8 cellular contexts compared by ENCODE assay signal in genomic region chrX:123962006-123962485, GRCh38. TPM values are rescaled to one million over a fixed set of nuclear protein-coding genes. Genes with fewer than 3 reads are reported as not detected.
DNase-seq lines count a peak whose midpoint lies in the region; ATAC-seq, FAIRE-seq and TF ChIP-seq lines count a peak whose summit lies in the region.

No MANE protein-coding gene starts in this region.

- peaks cover 15 to 38% (median 21%) of the 10 kb centered on the region in 4 donors for H3K4me1 Mint-ChIP-seq in CD4-positive, CD25-positive, alpha-beta regulatory T cell
- H3K4me1 Mint-ChIP-seq in activated naive CD8-positive, alpha-beta T cell treated with anti-CD3 and anti-CD28 coated beads, Interleukin-2, amount 50 U/mL, for 24 hours = peaks cover 40% of the 10 kb centered on the region

- TF ChIP-seq CTCF in HL-60 (IDR thresholded peaks at IDR 0.05; ENCODE audit: insufficient read depth, low read length) (no peak), keratinocyte (optimal IDR thresholded peaks at IDR 0.05 in 1 of 3, IDR thresholded peaks at IDR 0.05 in 1 of 3, conservative IDR thresholded peaks at IDR 0.05 in 1 of 3; ENCODE audit: extremely low read depth in 1 of 3, insufficient read depth in 2 of 3, low read length in 3 of 3) (no peak)

- no peaks in the 10 kb centered on the region for H3K9me1 ChIP-seq in keratinocyte (ENCODE audit: control insufficient read depth, extremely low read depth, insufficient read depth, low read length)

- ATAC-seq in CD4-positive, CD25-positive, alpha-beta regulatory T cell (ENCODE audit: low read depth in 2 of 2) = no peak
- no peak for ATAC-seq in activated naive CD8-positive, alpha-beta T cell treated with anti-CD3 and anti-CD28 coated beads, Interleukin-2, amount 50 U/mL, for 24 hours
- ATAC-seq in HG02938 (IDR thresholded peaks at IDR 0.05; ENCODE audit: unreplicated experiment) = no peak

- no peaks in the 10 kb centered on the region for H3K9me3 ChIP-seq in CD4-positive, CD25-positive, alpha-beta regulatory T cell (ENCODE audit: control insufficient read depth in 2 of 2, low read length in 2 of 2)
- H3K9me3 ChIP-seq in keratinocyte (ENCODE audit: control insufficient read depth, low read depth, low read length) = no peaks in the 10 kb centered on the region
- no peaks in the 10 kb centered on the region for H3K9me3 ChIP-seq in subcutaneous abdominal adipose tissue (ENCODE audit: control insufficient read depth in 5 of 5, low read length in 5 of 5)

- no peak for FAIRE-seq in keratinocyte (lab: Jason Lieb, UNC)

- dilution Hi-C loops in keratinocyte (cut with MboI; ENCODE audit: extremely low pct_ligation_motif_present, low sequenced_read_pairs) = no loop called here

- H3K9ac ChIP-seq in keratinocyte (ENCODE audit: control insufficient read depth, extremely low read depth, insufficient read depth, low read length) (peak overlapping the region; percentile 98), subcutaneous abdominal adipose tissue (ENCODE audit: low read length in 5 of 5) (peak overlapping the region; percentile 63 to 81 (median 73))

- peaks cover 43% of the 10 kb centered on the region for H3K79me2 ChIP-seq in keratinocyte (ENCODE audit: control insufficient read depth, insufficient read depth, low read length)

- H3K4me3 ChIP-seq in CD4-positive, CD25-positive, alpha-beta regulatory T cell (ENCODE audit: low read depth, low read length) = peak overlapping the region; percentile 95
- H3K4me3 ChIP-seq in HL-60 (replicated peaks; ENCODE audit: insufficient read depth, low read length) (peak overlapping the region; percentile 42), keratinocyte (ENCODE audit: control insufficient read depth in 2 of 3, extremely low read depth in 1 of 3, insufficient read depth in 2 of 3, low read depth in 1 of 3, low read length in 3 of 3) (peak overlapping the region; percentile 73 to 79 (median 77)), subcutaneous abdominal adipose tissue (ENCODE audit: low read depth in 1 of 5, low read length in 5 of 5) (peak overlapping the region; percentile 73 to 83 (median 76))

- H2AFZ ChIP-seq in keratinocyte (ENCODE audit: control insufficient read depth, low read length) = no peak overlapping the region

- peak in 2 of 3 donors; percentile 48 to 56 for DNase-seq in CD4-positive, CD25-positive, alpha-beta regulatory T cell
- peak in 1 of 2 experiments; percentile 29 for DNase-seq in HL-60 (ENCODE audit: low read depth in 1 of 2, low spot score in 1 of 2)
- no peak for DNase-seq in activated naive CD8-positive, alpha-beta T cell treated with anti-CD3 and anti-CD28 coated beads, Interleukin-2, amount 50 U/mL, for 24 hours
- DNase-seq in keratinocyte (ENCODE audit: low read depth, low spot score) = no peak
- no peak for DNase-seq in DMS114 treated with DMSO at 0.1 percent for 48 hours (lab: John Stamatoyannopoulos, UW; ENCODE audit: unreplicated experiment)
- DNase-seq in NCI-H2081 treated with DMSO at 0.1 percent for 48 hours (lab: John Stamatoyannopoulos, UW) = no peak

- H3K36me3 ChIP-seq in CD4-positive, CD25-positive, alpha-beta regulatory T cell (ENCODE audit: control insufficient read depth, insufficient read depth, low read length) = no peaks in the 10 kb centered on the region
- no peaks in the 10 kb centered on the region for H3K36me3 ChIP-seq in keratinocyte (ENCODE audit: control insufficient read depth in 2 of 2, extremely low read depth in 1 of 2, insufficient read depth in 2 of 2, low read length in 2 of 2)
- no peaks in the 10 kb centered on the region for H3K36me3 ChIP-seq in subcutaneous abdominal adipose tissue (ENCODE audit: control insufficient read depth in 5 of 5, insufficient read depth in 5 of 5, low read length in 5 of 5)

- H3K4me1 ChIP-seq in CD4-positive, CD25-positive, alpha-beta regulatory T cell (ENCODE audit: control insufficient read depth, insufficient read depth, low read length, poor library complexity, severe bottlenecking) = peaks cover 22% of the 10 kb centered on the region
- H3K4me1 ChIP-seq in keratinocyte (ENCODE audit: control insufficient read depth, extremely low read depth, insufficient read depth, low read length) = peaks cover 5% of the 10 kb centered on the region
- peaks cover 0 to 18% (median 10%) of the 10 kb centered on the region in 5 donors for H3K4me1 ChIP-seq in subcutaneous abdominal adipose tissue (ENCODE audit: control insufficient read depth in 5 of 5, insufficient read depth in 5 of 5, low read length in 5 of 5)

- H3K4me3 Mint-ChIP-seq in CD4-positive, CD25-positive, alpha-beta regulatory T cell = peak overlapping the region; percentile 95 to 99 (median 98)
- peak overlapping the region; percentile 91 for H3K4me3 Mint-ChIP-seq in activated naive CD8-positive, alpha-beta T cell treated with anti-CD3 and anti-CD28 coated beads, Interleukin-2, amount 50 U/mL, for 24 hours

- H3K27ac ChIP-seq in CD4-positive, CD25-positive, alpha-beta regulatory T cell (ENCODE audit: insufficient read depth, low read length, poor library complexity, severe bottlenecking) = peak overlapping the region; percentile 96
- peak overlapping the region; percentile 98 for H3K27ac ChIP-seq in HL-60 (replicated peaks)
- H3K27ac ChIP-seq in keratinocyte (ENCODE audit: control insufficient read depth, insufficient read depth, low read length) = peak overlapping the region; percentile 87
- peak overlapping the region; percentile 98 for H3K27ac ChIP-seq in subcutaneous abdominal adipose tissue (ENCODE audit: low read depth, low read length)

- peak overlapping the region; percentile 97 to 100 (median 98) for H3K27ac Mint-ChIP-seq in CD4-positive, CD25-positive, alpha-beta regulatory T cell
- H3K27ac Mint-ChIP-seq in activated naive CD8-positive, alpha-beta T cell treated with anti-CD3 and anti-CD28 coated beads, Interleukin-2, amount 50 U/mL, for 24 hours = peak overlapping the region; percentile 97

- peaks cover 24% of the 10 kb centered on the region for H3K27me3 Mint-ChIP-seq in CD4-positive, CD25-positive, alpha-beta regulatory T cell
- H3K27me3 Mint-ChIP-seq in activated naive CD8-positive, alpha-beta T cell treated with anti-CD3 and anti-CD28 coated beads, Interleukin-2, amount 50 U/mL, for 24 hours = peaks cover 4% of the 10 kb centered on the region

- no peaks in the 10 kb centered on the region for H4K20me1 ChIP-seq in keratinocyte (ENCODE audit: control insufficient read depth, extremely low read depth, insufficient read depth, low read length)

- no peaks in the 10 kb centered on the region for H3K27me3 ChIP-seq in CD4-positive, CD25-positive, alpha-beta regulatory T cell (ENCODE audit: control insufficient read depth, insufficient read depth, low read length)
- H3K27me3 ChIP-seq in HL-60 (ENCODE audit: insufficient read depth, poor library complexity, severe bottlenecking) (no peaks in the 10 kb centered on the region), keratinocyte (ENCODE audit: control insufficient read depth, extremely low read depth, insufficient read depth, low read length) (no peaks in the 10 kb centered on the region), subcutaneous abdominal adipose tissue (ENCODE audit: control insufficient read depth in 5 of 5, insufficient read depth in 4 of 5, low read length in 5 of 5) (no peaks in the 10 kb centered on the region)

- H3K9me3 Mint-ChIP-seq in CD4-positive, CD25-positive, alpha-beta regulatory T cell = peaks cover 0 to 8% (median 0%) of the 10 kb centered on the region in 7 donors
- H3K9me3 Mint-ChIP-seq in activated naive CD8-positive, alpha-beta T cell treated with anti-CD3 and anti-CD28 coated beads, Interleukin-2, amount 50 U/mL, for 24 hours = no peaks in the 10 kb centered on the region

- H3K36me3 Mint-ChIP-seq in CD4-positive, CD25-positive, alpha-beta regulatory T cell = peaks cover 4% of the 10 kb centered on the region
- peaks cover 14% of the 10 kb centered on the region for H3K36me3 Mint-ChIP-seq in activated naive CD8-positive, alpha-beta T cell treated with anti-CD3 and anti-CD28 coated beads, Interleukin-2, amount 50 U/mL, for 24 hours (ENCODE audit: low read depth)

- peak overlapping the region; percentile 59 for H3K4me2 ChIP-seq in keratinocyte (ENCODE audit: control insufficient read depth, extremely low read depth, insufficient read depth, low read depth, low read length)

RNA-seq across cellular contexts. Expression of gene STAG2, which starts 0.5 kb away (rescaled TPM):
- 79.4 TPM for total RNA-seq in CD4-positive, CD25-positive, alpha-beta regulatory T cell
- polyA plus RNA-seq in CD4-positive, CD25-positive, alpha-beta regulatory T cell = 10 to 100 TPM; 43.1 to 51.3 (median 47.5) TPM
- 24.9 to 42.9 TPM (median 26.5 TPM) in 3 replicates for polyA plus RNA-seq in keratinocyte
- polyA plus RNA-seq in keratinocyte (2011; ENCODE audit: low read depth) = 119 TPM
- 16.5 and 32.0 TPM in 2 replicates for polyA plus RNA-seq in keratinocyte (2011; cell fraction: cytosol; rRNA removed)
- polyA plus RNA-seq in keratinocyte (2011; cell fraction: nucleus; rRNA removed) = 24.0 and 31.4 TPM in 2 replicates
- 27.2 and 30.7 TPM in 2 replicates for polyA plus RNA-seq in keratinocyte (2012; ENCODE audit: low replicate concordance)
- 10.9 to 79.2 TPM (median 34.2 TPM) in 3 replicates for polyA minus RNA-seq in keratinocyte
- 34.5 TPM for polyA minus RNA-seq in keratinocyte (2011; cell fraction: cytosol; rRNA and poly(A)+ RNA removed)
- polyA minus RNA-seq in keratinocyte (2011; cell fraction: nucleus; rRNA and poly(A)+ RNA removed) = 32.3 and 76.1 TPM in 2 replicates

Comparison
In these comparisons a context has a peak if more than half of its experiments do, and no peak if none do; other contexts are left out.
1. DNase-seq: peak in CD4-positive, CD25-positive, alpha-beta regulatory T cell (2 of 3); none in activated naive CD8-positive, alpha-beta T cell treated with anti-CD3 and anti-CD28 coated beads, Interleukin-2, amount 50 U/mL, for 24 hours (single experiment), keratinocyte (single experiment), DMS114 treated with DMSO at 0.1 percent for 48 hours (single experiment) and NCI-H2081 treated with DMSO at 0.1 percent for 48 hours (single experiment).
2. H3K4me3 ChIP-seq: peak in every context shown above with its lines; median percentile 95 in CD4-positive, CD25-positive, alpha-beta regulatory T cell; 77 in keratinocyte; 76 in subcutaneous abdominal adipose tissue; 42 in HL-60.
3. Peak in every context shown above with its lines, with median percentiles within 50 percentile points of each other: H3K27ac ChIP-seq.